Comparison of ENCODE assay signal across 8 cellular contexts in genomic region chr22:43884600-43885318, GRCh38. TPM values are rescaled to one million over a fixed set of nuclear protein-coding genes. Genes with fewer than 3 reads are reported as not detected.
A peak's percentile ranks its signal among the peaks of the same experiment; 100 is the strongest.
DNase-seq lines count a peak whose midpoint lies in the region; ATAC-seq, FAIRE-seq and TF ChIP-seq lines count a peak whose summit lies in the region.

No MANE protein-coding gene starts in this region.

- H3K4me3 Mint-ChIP-seq in activated naive CD8-positive, alpha-beta T cell treated with anti-CD3 and anti-CD28 coated beads for 36 hours: no peak overlapping the region

- no peaks in the 10 kb centered on the region for H3K36me3 Mint-ChIP-seq in activated naive CD8-positive, alpha-beta T cell treated with anti-CD3 and anti-CD28 coated beads for 36 hours

- H3K27ac Mint-ChIP-seq in activated naive CD8-positive, alpha-beta T cell treated with anti-CD3 and anti-CD28 coated beads for 36 hours: no peak overlapping the region

- peak; percentile 88 for TF ChIP-seq CTCF in AG09319 (IDR thresholded peaks at IDR 0.05; ENCODE audit: low read depth, low read length)

- peak; percentile 3 for DNase-seq in AG09319 (ENCODE audit: extremely low read depth, low read depth)
- DNase-seq in GM18507 (ENCODE audit: extremely low spot score, insufficient read length, low read depth): peak; percentile 71
- peak; percentile 40 for DNase-seq in RPMI7951 (ENCODE audit: low read depth)
- peak; percentile 59 for DNase-seq in activated naive CD8-positive, alpha-beta T cell treated with anti-CD3 and anti-CD28 coated beads for 36 hours
- DNase-seq in right cardiac atrium: peak; percentile 71 to 90 (median 80)
- DNase-seq in stimulated activated CD4-positive, alpha-beta T cell treated with anti-CD3 and anti-CD28 coated beads, Interleukin-1b, Interleukin-23, amount 100 ng/mL, for 24 hours (ENCODE audit: low read depth in 4 of 4, low spot score in 1 of 4): peak; percentile 20 to 37 (median 28)
- DNase-seq in midbrain (lab: John Stamatoyannopoulos, UW): no peak

- H3K4me1 Mint-ChIP-seq in activated naive CD8-positive, alpha-beta T cell treated with anti-CD3 and anti-CD28 coated beads for 36 hours: no peaks in the 10 kb centered on the region

- H3K4me1 ChIP-seq in right cardiac atrium (ENCODE audit: control insufficient read depth, insufficient read depth, low read length): no peaks in the 10 kb centered on the region

- 24% methylated on average over 18 of the region's 18 CpGs for WGBS in right cardiac atrium

- no peaks in the 10 kb centered on the region for H3K27me3 ChIP-seq in right cardiac atrium (ENCODE audit: control insufficient read depth, insufficient read depth)

- peaks cover 33% of the 10 kb centered on the region for H3K27me3 Mint-ChIP-seq in activated naive CD8-positive, alpha-beta T cell treated with anti-CD3 and anti-CD28 coated beads for 36 hours

- peak; percentile 72 for ATAC-seq in HG03439 (IDR thresholded peaks at IDR 0.05; ENCODE audit: unreplicated experiment)
- ATAC-seq in right cardiac atrium: peak in 1 of 2 donors; percentile 18

- H3K9me3 Mint-ChIP-seq in activated naive CD8-positive, alpha-beta T cell treated with anti-CD3 and anti-CD28 coated beads for 36 hours: no peaks in the 10 kb centered on the region

- FAIRE-seq in GM18507 (lab: Jason Lieb, UNC): peak; percentile 98

- no peak overlapping the region for H3K27ac ChIP-seq in right cardiac atrium (ENCODE audit: low read length)

- intact Hi-C loops in right cardiac atrium (cut with DNase I): loop anchor here in 1 of 4 donors (5.0 kb wide), 1 partner anchor 497 kb away; no protein-coding TSS in a partner anchor

- H3K4me3 ChIP-seq in right cardiac atrium (ENCODE audit: low read length): no peak overlapping the region

- no peaks in the 10 kb centered on the region for H3K9me3 ChIP-seq in right cardiac atrium (ENCODE audit: control insufficient read depth, low read length)

RNA-seq across cellular contexts. Expression of gene PNPLA5, which starts 7.1 kb away (rescaled TPM):
- not detected in 2 replicates for total RNA-seq in RPMI7951 (2014; rRNA removed; shearing (Covaris generic))
- total RNA-seq in activated naive CD8-positive, alpha-beta T cell treated with anti-CD3 and anti-CD28 coated beads for 36 hours: not detected
- not detected for total RNA-seq in right cardiac atrium
- polyA plus RNA-seq in right cardiac atrium: not detected

RNA-seq across cellular contexts. Expression of gene SULT4A1, which starts 22.4 kb away (rescaled TPM):
- not detected in 2 replicates for total RNA-seq in RPMI7951 (2014; rRNA removed; shearing (Covaris generic))
- under 1 TPM in 1 of 2 experiments, not detected in 1; 0.29 TPM for total RNA-seq in activated naive CD8-positive, alpha-beta T cell treated with anti-CD3 and anti-CD28 coated beads for 36 hours
- under 1 TPM; 0.17 to 0.42 (median 0.24) TPM for total RNA-seq in right cardiac atrium
- polyA plus RNA-seq in right cardiac atrium: 0.57 TPM

RNA-seq across cellular contexts. Expression of gene PNPLA3, which starts 38.8 kb away (rescaled TPM):
- total RNA-seq in RPMI7951 (2014; rRNA removed; shearing (Covaris generic)): 7.5 and 7.6 TPM in 2 replicates
- total RNA-seq in activated naive CD8-positive, alpha-beta T cell treated with anti-CD3 and anti-CD28 coated beads for 36 hours: under 1 TPM; 0.39 to 0.52 TPM
- 1 to 10 TPM in 1 of 4 donors, under 1 TPM in 1, not detected in 2; 0.15 to 1.0 TPM for total RNA-seq in right cardiac atrium
- polyA plus RNA-seq in right cardiac atrium: 0.48 TPM
